11 cellular contexts compared by ENCODE assay signal in genomic region chr16:49890876-49891275, GRCh38. TPM values are rescaled to one million over a fixed set of nuclear protein-coding genes. Genes with fewer than 3 reads are reported as not detected.
DNase-seq lines count a peak whose midpoint lies in the region; ATAC-seq and TF ChIP-seq lines count a peak whose summit lies in the region.
"Had no signal": no experiment of that assay in that cellular context is flagged by ENCODE, and none has a peak within 500 bp of the region (broad histone marks: within the 10 kb centered on the region; RNA-seq: fewer than 3 reads in every experiment).

No MANE protein-coding gene starts in this region.

- no peaks in the 10 kb centered on the region for H3K9me3 ChIP-seq in transverse colon

- H3K27ac ChIP-seq in transverse colon: no peak overlapping the region
- H3K27ac ChIP-seq: C4-2B, heart left ventricle had no signal

- no peak for ATAC-seq in HG03439 (IDR thresholded peaks at IDR 0.05; ENCODE audit: unreplicated experiment)
- ATAC-seq: heart left ventricle had no signal

- no peaks in the 10 kb centered on the region for H3K4me1 Mint-ChIP-seq in activated T-cell treated with anti-CD3 and anti-CD28 coated beads, Interleukin-2, amount 50 U/mL, for 24 hours (ENCODE audit: low read depth)

- no peak overlapping the region for H3K27ac Mint-ChIP-seq in activated T-cell treated with anti-CD3 and anti-CD28 coated beads, Interleukin-2, amount 50 U/mL, for 24 hours
- H3K27ac Mint-ChIP-seq: activated naive CD8-positive, alpha-beta T cell had no signal

- H3K4me3 ChIP-seq in transverse colon: no peak overlapping the region
- H3K4me3 ChIP-seq: heart left ventricle had no signal

- H3K36me3 ChIP-seq in transverse colon: no peaks in the 10 kb centered on the region
- H3K36me3 ChIP-seq: heart left ventricle had no signal

- intact Hi-C loops in transverse colon (cut with DNase I; ENCODE audit: low total_unique reads): no loop called here

- no peaks in the 10 kb centered on the region for H3K4me1 ChIP-seq in transverse colon
- H3K4me1 ChIP-seq: heart left ventricle had no signal

- no peaks in the 10 kb centered on the region for H3K9me3 Mint-ChIP-seq in activated T-cell treated with anti-CD3 and anti-CD28 coated beads, Interleukin-2, amount 50 U/mL, for 24 hours

- TF ChIP-seq CTCF in transverse colon (IDR thresholded peaks at IDR 0.05): peak; percentile 30 to 68 (median 44)

- H3K4me3 Mint-ChIP-seq in activated T-cell treated with anti-CD3 and anti-CD28 coated beads, Interleukin-2, amount 50 U/mL, for 24 hours: no peak overlapping the region
- H3K4me3 Mint-ChIP-seq: activated naive CD8-positive, alpha-beta T cell had no signal

- in situ Hi-C loops in transverse colon (cut with MboI; ENCODE audit: low pct_ligation_motif_present in 1 of 4, low pct_unique_long_range_greater_than_20kb in 1 of 4, low sequenced_read_pairs in 3 of 4): no loop called here

- H3K27me3 Mint-ChIP-seq in activated T-cell treated with anti-CD3 and anti-CD28 coated beads, Interleukin-2, amount 50 U/mL, for 24 hours: peaks cover 25% of the 10 kb centered on the region

- peak; percentile 32 for DNase-seq in activated T-cell treated with anti-CD3 and anti-CD28 coated beads, Interleukin-2, amount 50 U/mL, for 24 hours
- DNase-seq in activated T-cell treated with anti-CD3 and anti-CD28 coated beads, Interleukin-2, amount 50 U/mL, for 1 hour: no peak
- DNase-seq in SKM-1 treated with dmso at 0.1 percent for 144 hours (lab: John Stamatoyannopoulos, UW; ENCODE audit: unreplicated experiment): peak; percentile 77
- DNase-seq in iPS-NIHi11 (ENCODE audit: low spot score): peak; percentile 79
- peak; percentile 72 for DNase-seq in transverse colon
- no peak for DNase-seq in dedifferentiated amniotic fluid mesenchymal stem cell (ENCODE audit: extremely low spot score)
- DNase-seq in central memory CD4-positive, alpha-beta T cell: no peak

- H3K27me3 ChIP-seq in transverse colon: no peaks in the 10 kb centered on the region

- no peaks in the 10 kb centered on the region for H3K36me3 Mint-ChIP-seq in activated T-cell treated with anti-CD3 and anti-CD28 coated beads, Interleukin-2, amount 50 U/mL, for 24 hours (ENCODE audit: low read depth)

- no peak for TF ChIP-seq EP300 in transverse colon (IDR thresholded peaks at IDR 0.05; ENCODE audit: low read depth)

- TF ChIP-seq POLR2A in transverse colon (IDR thresholded peaks at IDR 0.05): no peak

- 37 to 49% methylated on average over 2 to 5 of the region's 5 CpGs for WGBS in transverse colon (ENCODE audit: low coverage in 1 of 2), 2 donors

RNA-seq across cellular contexts. Expression of gene ZNF423, which starts 35.0 kb away (rescaled TPM):
- 10 to 100 TPM in 1 of 4 donors, 1 to 10 TPM in 3; 4.9 to 13.1 (median 7.2) TPM for total RNA-seq in transverse colon

Comparison
In these comparisons a context has a peak if more than half of its experiments do, and no peak if none do; other contexts are left out.
1. DNase-seq: peak in activated T-cell treated with anti-CD3 and anti-CD28 coated beads, Interleukin-2, amount 50 U/mL, for 24 hours (single experiment), SKM-1 treated with dmso at 0.1 percent for 144 hours (single experiment), iPS-NIHi11 (single experiment) and transverse colon (single experiment); none in activated T-cell treated with anti-CD3 and anti-CD28 coated beads, Interleukin-2, amount 50 U/mL, for 1 hour (single experiment), dedifferentiated amniotic fluid mesenchymal stem cell (single experiment) and central memory CD4-positive, alpha-beta T cell (single experiment).